In genomic region chr2:112880696-112881095, GRCh38 we compare ENCODE assay signal across 13 cellular contexts. TPM values are rescaled to one million over a fixed set of nuclear protein-coding genes. Genes with fewer than 3 reads are reported as not detected.
DNase-seq lines count a peak whose midpoint lies in the region; ATAC-seq and TF ChIP-seq lines count a peak whose summit lies in the region.
"Had no signal": no experiment of that assay in that cellular context is flagged by ENCODE, and none has a peak within 500 bp of the region (broad histone marks: within the 10 kb centered on the region; RNA-seq: fewer than 3 reads in every experiment).

No MANE protein-coding gene starts in this region.

- no peaks in the 10 kb centered on the region for H3K36me3 ChIP-seq in colonic mucosa
- H3K36me3 ChIP-seq: transverse colon had no signal

- no peak for TF ChIP-seq POLR2A in NB4 (IDR thresholded peaks at IDR 0.05; ENCODE audit: extremely low read depth, insufficient read length)

- H3K27ac ChIP-seq in cingulate gyrus (ENCODE audit: low read depth, low read length) = peak overlapping the region; percentile 55
- no peak overlapping the region for H3K27ac ChIP-seq in colonic mucosa
- H3K27ac ChIP-seq: transverse colon had no signal

- H3K4me1 Mint-ChIP-seq in activated CD4-positive, alpha-beta T cell treated with anti-CD3 and anti-CD28 coated beads, Interleukin-2, amount 10 ng/mL, durations not matched to agents 7 days and 5 days = peaks cover 29% of the 10 kb centered on the region
- peaks cover 25% of the 10 kb centered on the region for H3K4me1 Mint-ChIP-seq in activated CD4-positive, alpha-beta T cell treated with anti-CD3 and anti-CD28 coated beads for 36 hours
- peaks cover 27 to 42% of the 10 kb centered on the region in 2 donors for H3K4me1 Mint-ChIP-seq in stimulated activated naive B cell treated with anti-CD40 and anti-IgM and Interleukin-4, amounts not matched to agents 10 μg/mL and 1 μg/mL and 100 μg/mL, for 72 hours

- H3K4me3 Mint-ChIP-seq in activated CD4-positive, alpha-beta T cell treated with anti-CD3 and anti-CD28 coated beads, Interleukin-2, amount 10 ng/mL, durations not matched to agents 7 days and 5 days = no peak overlapping the region
- H3K4me3 Mint-ChIP-seq in activated CD4-positive, alpha-beta T cell treated with anti-CD3 and anti-CD28 coated beads for 36 hours = no peak overlapping the region
- peak overlapping the region; percentile 8 to 41 for H3K4me3 Mint-ChIP-seq in stimulated activated naive B cell treated with anti-CD40 and anti-IgM and Interleukin-4, amounts not matched to agents 10 μg/mL and 1 μg/mL and 100 μg/mL, for 72 hours

- no peak for TF ChIP-seq CTCF in NB4 (IDR thresholded peaks at IDR 0.05; ENCODE audit: low read depth, low read length)
- no peak for TF ChIP-seq CTCF in colonic mucosa (IDR thresholded peaks at IDR 0.05)

- no peaks in the 10 kb centered on the region for H3K27me3 Mint-ChIP-seq in activated CD4-positive, alpha-beta T cell treated with anti-CD3 and anti-CD28 coated beads, Interleukin-2, amount 10 ng/mL, durations not matched to agents 7 days and 5 days
- H3K27me3 Mint-ChIP-seq in activated CD4-positive, alpha-beta T cell treated with anti-CD3 and anti-CD28 coated beads for 36 hours = no peaks in the 10 kb centered on the region
- peaks cover 0 to 6% of the 10 kb centered on the region in 2 donors for H3K27me3 Mint-ChIP-seq in stimulated activated naive B cell treated with anti-CD40 and anti-IgM and Interleukin-4, amounts not matched to agents 10 μg/mL and 1 μg/mL and 100 μg/mL, for 72 hours

- H3K27ac Mint-ChIP-seq in activated CD4-positive, alpha-beta T cell treated with anti-CD3 and anti-CD28 coated beads, Interleukin-2, amount 10 ng/mL, durations not matched to agents 7 days and 5 days = peak overlapping the region; percentile 6
- no peak overlapping the region for H3K27ac Mint-ChIP-seq in activated CD4-positive, alpha-beta T cell treated with anti-CD3 and anti-CD28 coated beads for 36 hours
- H3K27ac Mint-ChIP-seq in stimulated activated naive B cell treated with anti-CD40 and anti-IgM and Interleukin-4, amounts not matched to agents 10 μg/mL and 1 μg/mL and 100 μg/mL, for 72 hours = peak overlapping the region; percentile 87
- H3K27ac Mint-ChIP-seq: progenitor cell of endocrine pancreas had no signal

- CTCF ChIA-PET in activated CD4-positive, alpha-beta T cell treated with anti-CD3 and anti-CD28 coated beads, Interleukin-2, amount 10 ng/mL, durations not matched to agents 7 days and 5 days (lab: Charles Lee) = interaction anchor here (1.2 to 2.8 kb wide), 4 partner anchors 16 to 132 kb away, joined by 3 to 14 read pairs (median 4); no protein-coding TSS in a partner anchor
- CTCF ChIA-PET in activated CD4-positive, alpha-beta T cell treated with anti-CD3 and anti-CD28 coated beads for 36 hours (lab: Charles Lee) = interaction anchor here (0.8 to 3.1 kb wide), 3 partner anchors 61 to 943 kb away, joined by 3 to 36 read pairs (median 3); no protein-coding TSS in a partner anchor

- intact Hi-C loops in activated CD4-positive, alpha-beta T cell treated with anti-CD3 and anti-CD28 coated beads for 36 hours (cut with DNase I, micrococcal nuclease) = loop anchor here in 1 of 2 experiments (10.0 kb wide), 1 partner anchor 276 kb away; no protein-coding TSS in a partner anchor
- intact Hi-C loops in colonic mucosa (cut with DNase I) = loop anchor here (5.0 kb wide), 2 partner anchors 62 to 133 kb away; no protein-coding TSS in a partner anchor

- POLR2A ChIA-PET in activated CD4-positive, alpha-beta T cell treated with anti-CD3 and anti-CD28 coated beads, Interleukin-2, amount 10 ng/mL, durations not matched to agents 7 days and 5 days (lab: Charles Lee) = no interaction called here
- POLR2A ChIA-PET in activated CD4-positive, alpha-beta T cell treated with anti-CD3 and anti-CD28 coated beads for 36 hours (lab: Charles Lee) = no interaction called here

- H3K4me3 ChIP-seq in NB4 (ENCODE audit: low read depth, low read length) (no peak overlapping the region), colonic mucosa (no peak overlapping the region)
- H3K4me3 ChIP-seq: A549, transverse colon had no signal

- ATAC-seq in activated CD4-positive, alpha-beta T cell treated with anti-CD3 and anti-CD28 coated beads for 36 hours = no peak
- ATAC-seq in stimulated activated naive B cell treated with anti-CD40 and anti-IgM and Interleukin-4, amounts not matched to agents 10 μg/mL and 1 μg/mL and 100 μg/mL, for 72 hours (replicated peaks) = peak; percentile 55 to 61
- ATAC-seq in GM19023 (IDR thresholded peaks at IDR 0.05; ENCODE audit: unreplicated experiment) = no peak

- H3K27me3 ChIP-seq in colonic mucosa = no peaks in the 10 kb centered on the region
- H3K27me3 ChIP-seq: transverse colon had no signal

- DNase-seq in activated CD4-positive, alpha-beta T cell treated with anti-CD3 and anti-CD28 coated beads, Interleukin-2, amount 10 ng/mL, durations not matched to agents 7 days and 5 days = no peak
- no peak for DNase-seq in activated CD4-positive, alpha-beta T cell treated with anti-CD3 and anti-CD28 coated beads for 36 hours
- peak; percentile 77 for DNase-seq in NB4 (ENCODE audit: low read depth)
- peak; percentile 20 for DNase-seq in stimulated activated naive B cell treated with anti-CD40 and anti-IgM and Interleukin-4, amounts not matched to agents 10 μg/mL and 1 μg/mL and 100 μg/mL, for 72 hours
- no peak for DNase-seq in colonic mucosa
- no peak for DNase-seq in NCI-H2081 (lab: John Stamatoyannopoulos, UW)
- DNase-seq: NCI-H1694, transverse colon had no signal

- no peak overlapping the region for H3K9ac ChIP-seq in colonic mucosa (ENCODE audit: low read depth in 2 of 2, low read length in 2 of 2)

- no peaks in the 10 kb centered on the region for H3K9me3 Mint-ChIP-seq in activated CD4-positive, alpha-beta T cell treated with anti-CD3 and anti-CD28 coated beads, Interleukin-2, amount 10 ng/mL, durations not matched to agents 7 days and 5 days
- H3K9me3 Mint-ChIP-seq in activated CD4-positive, alpha-beta T cell treated with anti-CD3 and anti-CD28 coated beads for 36 hours (ENCODE audit: low read depth) = no peaks in the 10 kb centered on the region
- H3K9me3 Mint-ChIP-seq in stimulated activated naive B cell treated with anti-CD40 and anti-IgM and Interleukin-4, amounts not matched to agents 10 μg/mL and 1 μg/mL and 100 μg/mL, for 72 hours = no peaks in the 10 kb centered on the region

- H3K36me3 Mint-ChIP-seq in activated CD4-positive, alpha-beta T cell treated with anti-CD3 and anti-CD28 coated beads, Interleukin-2, amount 10 ng/mL, durations not matched to agents 7 days and 5 days (ENCODE audit: low read depth) = no peaks in the 10 kb centered on the region
- no peaks in the 10 kb centered on the region for H3K36me3 Mint-ChIP-seq in activated CD4-positive, alpha-beta T cell treated with anti-CD3 and anti-CD28 coated beads for 36 hours (ENCODE audit: low read depth)
- no peaks in the 10 kb centered on the region for H3K36me3 Mint-ChIP-seq in stimulated activated naive B cell treated with anti-CD40 and anti-IgM and Interleukin-4, amounts not matched to agents 10 μg/mL and 1 μg/mL and 100 μg/mL, for 72 hours

- no peaks in the 10 kb centered on the region for H3K9me3 ChIP-seq in colonic mucosa
- H3K9me3 ChIP-seq: A549, transverse colon had no signal

- no peaks in the 10 kb centered on the region for H3K4me1 ChIP-seq in colonic mucosa
- H3K4me1 ChIP-seq: A549, transverse colon had no signal

RNA-seq across cellular contexts. Expression of gene IL37, which starts 30.3 kb away (rescaled TPM):
- total RNA-seq in activated CD4-positive, alpha-beta T cell treated with anti-CD3 and anti-CD28 coated beads, Interleukin-2, amount 10 ng/mL, durations not matched to agents 7 days and 5 days = not detected
- total RNA-seq in activated CD4-positive, alpha-beta T cell treated with anti-CD3 and anti-CD28 coated beads for 36 hours = not detected
- under 1 TPM in 1 of 2 donors, not detected in 1; 0.99 TPM for total RNA-seq in colonic mucosa
- total RNA-seq: lung microvascular endothelial cell, progenitor cell of endocrine pancreas had no signal

RNA-seq across cellular contexts. Expression of gene IL1B, which starts 44.1 kb away (rescaled TPM):
- total RNA-seq in activated CD4-positive, alpha-beta T cell treated with anti-CD3 and anti-CD28 coated beads, Interleukin-2, amount 10 ng/mL, durations not matched to agents 7 days and 5 days = not detected
- under 1 TPM; 0.18 to 0.37 TPM for total RNA-seq in activated CD4-positive, alpha-beta T cell treated with anti-CD3 and anti-CD28 coated beads for 36 hours
- total RNA-seq in colonic mucosa = 1 to 10 TPM; 1.6 to 5.7 TPM
- total RNA-seq: lung microvascular endothelial cell, progenitor cell of endocrine pancreas had no signal

Comparison
In these comparisons a context has a peak if more than half of its experiments do, and no peak if none do; other contexts are left out.
1. DNase-seq: peak in NB4 (single experiment) and stimulated activated naive B cell treated with anti-CD40 and anti-IgM and Interleukin-4, amounts not matched to agents 10 μg/mL and 1 μg/mL and 100 μg/mL, for 72 hours (single experiment); none in activated CD4-positive, alpha-beta T cell treated with anti-CD3 and anti-CD28 coated beads, Interleukin-2, amount 10 ng/mL, durations not matched to agents 7 days and 5 days (single experiment), activated CD4-positive, alpha-beta T cell treated with anti-CD3 and anti-CD28 coated beads for 36 hours (single experiment), colonic mucosa (single experiment) and NCI-H2081 (0 of 2).
2. H3K4me3 Mint-ChIP-seq: peak in stimulated activated naive B cell treated with anti-CD40 and anti-IgM and Interleukin-4, amounts not matched to agents 10 μg/mL and 1 μg/mL and 100 μg/mL, for 72 hours (2 of 2); none in activated CD4-positive, alpha-beta T cell treated with anti-CD3 and anti-CD28 coated beads, Interleukin-2, amount 10 ng/mL, durations not matched to agents 7 days and 5 days (single experiment) and activated CD4-positive, alpha-beta T cell treated with anti-CD3 and anti-CD28 coated beads for 36 hours (single experiment).
3. ATAC-seq: peak in stimulated activated naive B cell treated with anti-CD40 and anti-IgM and Interleukin-4, amounts not matched to agents 10 μg/mL and 1 μg/mL and 100 μg/mL, for 72 hours (2 of 2); none in activated CD4-positive, alpha-beta T cell treated with anti-CD3 and anti-CD28 coated beads for 36 hours (single experiment) and GM19023 (single experiment).